Comparison of ENCODE assay signal across 15 cellular contexts in genomic region chr20:2753456-2754040, GRCh38. TPM values are rescaled to one million over a fixed set of nuclear protein-coding genes. Genes with fewer than 3 reads are reported as not detected.
A peak's percentile ranks its signal among the peaks of the same experiment; 100 is the strongest.
DNase-seq lines count a peak whose midpoint lies in the region; ATAC-seq and TF ChIP-seq lines count a peak whose summit lies in the region.
"Had no signal": no experiment of that assay in that cellular context is flagged by ENCODE, and none has a peak within 500 bp of the region (broad histone marks: within the 10 kb centered on the region; RNA-seq: fewer than 3 reads in every experiment).

No MANE protein-coding gene starts in this region.

- H3K4me1 Mint-ChIP-seq in activated T-cell treated with anti-CD3 and anti-CD28 coated beads, Interleukin-2, amount 50 U/mL, for 24 hours (ENCODE audit: low read depth), result peaks cover 30% of the 10 kb centered on the region
- peaks cover 33% of the 10 kb centered on the region for H3K4me1 Mint-ChIP-seq in stimulated activated memory B cell treated with anti-CD40 and anti-IgM and Interleukin-4, amounts not matched to agents 10 μg/mL and 1 μg/mL and 100 μg/mL, for 72 hours

- H2AFZ ChIP-seq in Karpas-422 (ENCODE audit: low read length), result no peak overlapping the region

- H3K4me2 ChIP-seq in Karpas-422 (ENCODE audit: low read depth, low read length, poor library complexity, severe bottlenecking), result peak overlapping the region; percentile 76

- H3K27ac ChIP-seq in Karpas-422 (ENCODE audit: low read length) (no peak overlapping the region), coronary artery (no peak overlapping the region)
- H3K27ac ChIP-seq: esophagus squamous epithelium, ovary, vagina had no signal

- no peaks in the 10 kb centered on the region for H3K27me3 ChIP-seq in Karpas-422 (ENCODE audit: low read length)
- H3K27me3 ChIP-seq: ovary, vagina had no signal

- no peak overlapping the region for H3K27ac Mint-ChIP-seq in activated T-cell treated with anti-CD3 and anti-CD28 coated beads, Interleukin-2, amount 50 U/mL, for 24 hours
- no peak overlapping the region for H3K27ac Mint-ChIP-seq in stimulated activated memory B cell treated with anti-CD40 and anti-IgM and Interleukin-4, amounts not matched to agents 10 μg/mL and 1 μg/mL and 100 μg/mL, for 72 hours
- H3K27ac Mint-ChIP-seq: HFFc6 had no signal

- no peak overlapping the region for H3K9ac ChIP-seq in Karpas-422 (ENCODE audit: low read length)

- no peaks in the 10 kb centered on the region for H3K36me3 Mint-ChIP-seq in activated T-cell treated with anti-CD3 and anti-CD28 coated beads, Interleukin-2, amount 50 U/mL, for 24 hours (ENCODE audit: low read depth)
- no peaks in the 10 kb centered on the region for H3K36me3 Mint-ChIP-seq in stimulated activated memory B cell treated with anti-CD40 and anti-IgM and Interleukin-4, amounts not matched to agents 10 μg/mL and 1 μg/mL and 100 μg/mL, for 72 hours

- H3K36me3 ChIP-seq in Karpas-422 (ENCODE audit: insufficient read depth, low read length), result no peaks in the 10 kb centered on the region
- H3K36me3 ChIP-seq: esophagus squamous epithelium, ovary, vagina had no signal

- H3K4me3 ChIP-seq in Karpas-422 (ENCODE audit: low read length) (no peak overlapping the region; the same call in 1 of the 2 replicates), coronary artery (no peak overlapping the region)

- H4K20me1 ChIP-seq in Karpas-422 (ENCODE audit: insufficient read depth, low read depth, low read length), result no peaks in the 10 kb centered on the region

- no peaks in the 10 kb centered on the region for H3K79me2 ChIP-seq in Karpas-422 (ENCODE audit: low read length)

- H3K4me3 Mint-ChIP-seq in activated T-cell treated with anti-CD3 and anti-CD28 coated beads, Interleukin-2, amount 50 U/mL, for 24 hours, result peak overlapping the region; percentile 79
- peak overlapping the region; percentile 50 for H3K4me3 Mint-ChIP-seq in stimulated activated memory B cell treated with anti-CD40 and anti-IgM and Interleukin-4, amounts not matched to agents 10 μg/mL and 1 μg/mL and 100 μg/mL, for 72 hours

- TF ChIP-seq CTCF in coronary artery (IDR thresholded peaks at IDR 0.05), result no peak

- no peak for ATAC-seq in stimulated activated memory B cell treated with anti-CD40 and anti-IgM and Interleukin-4, amounts not matched to agents 10 μg/mL and 1 μg/mL and 100 μg/mL, for 72 hours

- no peaks in the 10 kb centered on the region for H3K9me3 Mint-ChIP-seq in activated T-cell treated with anti-CD3 and anti-CD28 coated beads, Interleukin-2, amount 50 U/mL, for 24 hours
- no peaks in the 10 kb centered on the region for H3K9me3 Mint-ChIP-seq in stimulated activated memory B cell treated with anti-CD40 and anti-IgM and Interleukin-4, amounts not matched to agents 10 μg/mL and 1 μg/mL and 100 μg/mL, for 72 hours
- H3K9me3 Mint-ChIP-seq: HFFc6 had no signal

- peaks cover 42% of the 10 kb centered on the region for H3K27me3 Mint-ChIP-seq in activated T-cell treated with anti-CD3 and anti-CD28 coated beads, Interleukin-2, amount 50 U/mL, for 24 hours
- H3K27me3 Mint-ChIP-seq in stimulated activated memory B cell treated with anti-CD40 and anti-IgM and Interleukin-4, amounts not matched to agents 10 μg/mL and 1 μg/mL and 100 μg/mL, for 72 hours, result peaks cover 78% of the 10 kb centered on the region

- no peaks in the 10 kb centered on the region for H3K9me2 ChIP-seq in Karpas-422 (replicated peaks; ENCODE audit: insufficient read depth, low read length)

- no peak for DNase-seq in activated T-cell treated with anti-CD3 and anti-CD28 coated beads, Interleukin-2, amount 50 U/mL, for 24 hours
- DNase-seq in activated T-cell treated with anti-CD3 and anti-CD28 coated beads, Interleukin-2, amount 50 U/mL, for 1 hour, result no peak
- no peak for DNase-seq in Karpas-422
- peak; percentile 32 for DNase-seq in islet precursor cell
- DNase-seq in coronary artery (ENCODE audit: low spot score), result no peak
- DNase-seq in COR-L47 (lab: John Stamatoyannopoulos, UW), result no peak
- no peak for DNase-seq in T-helper 9 cell
- DNase-seq: activated CD4-positive, CD25-positive, alpha-beta regulatory T cell; esophagus squamous epithelium; HFFc6; NCI-H2107; NCI-H774 had no signal

- H3K4me1 ChIP-seq in Karpas-422 (ENCODE audit: low read length), result peaks cover 47% of the 10 kb centered on the region

- H3K9me3 ChIP-seq in Karpas-422 (ENCODE audit: low read length), result no peaks in the 10 kb centered on the region
- H3K9me3 ChIP-seq: esophagus squamous epithelium, ovary, vagina had no signal

RNA-seq across cellular contexts. Expression of gene CPXM1, which starts 46.9 kb away (rescaled TPM):
- total RNA-seq in Karpas-422 (2014; rRNA removed; shearing (Covaris generic); ENCODE audit: low replicate concordance), result not detected in 2 replicates
